Comparison of ENCODE assay signal across 29 cellular contexts in genomic region chr4:31660916-31661315, GRCh38.
"Had no signal": no experiment of that assay in that cellular context is flagged by ENCODE, and none has a peak within 500 bp of the region (broad histone marks: within the 10 kb centered on the region; RNA-seq: fewer than 3 reads in every experiment).

No MANE protein-coding gene starts in this region.

- DNase-seq: naive thymus-derived CD8-positive, alpha-beta T cell; nephron progenitor cell; occipital lobe; ovary; posterior cingulate gyrus; psoas muscle; right cardiac atrium; right lobe of liver; sigmoid colon; small intestine; stimulated activated CD4-positive, alpha-beta T cell treated with anti-CD3 and anti-CD28 coated beads, Interleukin-15, amount 100 ng/mL, for 24 hours; stimulated activated CD4-positive, alpha-beta T cell treated with anti-CD3 and anti-CD28 coated beads, Interleukin-2, amount 100 ng/mL, for 24 hours; stimulated activated CD4-positive, alpha-beta T cell treated with anti-CD3 and anti-CD28 coated beads, Interleukin-2, amount 100 ng/mL, for 48 hours; stimulated activated CD4-positive, alpha-beta T cell treated with anti-CD3 and anti-CD28 coated beads, Interleukin-4, amount 100 ng/mL, for 24 hours; stimulated activated naive B cell treated with anti-CD40 and anti-IgM and Interleukin-4, amounts not matched to agents 10 μg/mL and 1 μg/mL and 100 μg/mL, for 72 hours; stimulated activated naive CD4-positive, alpha-beta T cell treated with Interleukin-2 at 50 U/mL for 16 hours; stomach; thyroid gland; trophoblast cell; upper lobe of left lung had no signal

- ATAC-seq: naive thymus-derived CD8-positive, alpha-beta T cell; natural killer cell treated with Interleukin-12 subunit alpha and Interleukin-12 subunit beta and Interleukin-15 and Interleukin-18, amount 100 ng/mL, for 72 hours; right cardiac atrium; right lobe of liver; stimulated activated effector memory CD8-positive, alpha-beta T cell treated with anti-CD3 and anti-CD28 coated beads, Interleukin-12 subunit alpha, Interleukin-12 subunit beta, amount 100 ng/mL, for 72 hours; stimulated activated naive B cell treated with anti-CD40 and anti-IgM and Interleukin-4, amounts not matched to agents 10 μg/mL and 1 μg/mL and 100 μg/mL, for 72 hours had no signal

- H3K4me3 ChIP-seq: ovary, psoas muscle, right lobe of liver, sigmoid colon, stomach, thoracic aorta, thyroid gland, tibial nerve, upper lobe of left lung, vagina had no signal

- H3K36me3 Mint-ChIP-seq: naive thymus-derived CD8-positive, alpha-beta T cell; natural killer cell treated with Interleukin-12 subunit alpha and Interleukin-12 subunit beta and Interleukin-15 and Interleukin-18, amount 100 ng/mL, for 72 hours; stimulated activated effector memory CD8-positive, alpha-beta T cell treated with anti-CD3 and anti-CD28 coated beads, Interleukin-12 subunit alpha, Interleukin-12 subunit beta, amount 100 ng/mL, for 72 hours; stimulated activated naive B cell treated with anti-CD40 and anti-IgM and Interleukin-4, amounts not matched to agents 10 μg/mL and 1 μg/mL and 100 μg/mL, for 72 hours had no signal

- H3K27ac Mint-ChIP-seq: naive thymus-derived CD8-positive, alpha-beta T cell; natural killer cell treated with Interleukin-12 subunit alpha and Interleukin-12 subunit beta and Interleukin-15 and Interleukin-18, amount 100 ng/mL, for 72 hours; nephron progenitor cell; progenitor cell of endocrine pancreas; stimulated activated effector memory CD8-positive, alpha-beta T cell treated with anti-CD3 and anti-CD28 coated beads, Interleukin-12 subunit alpha, Interleukin-12 subunit beta, amount 100 ng/mL, for 72 hours; stimulated activated naive B cell treated with anti-CD40 and anti-IgM and Interleukin-4, amounts not matched to agents 10 μg/mL and 1 μg/mL and 100 μg/mL, for 72 hours; stimulated activated naive CD8-positive, alpha-beta T cell treated with anti-CD3 and anti-CD28 coated beads, Interleukin-15, Interleukin-2, amounts not matched to agents 100 ng/mL and 50 ng/mL, for 24 hours had no signal

- H3K4me1 Mint-ChIP-seq: naive thymus-derived CD8-positive, alpha-beta T cell; stimulated activated effector memory CD8-positive, alpha-beta T cell treated with anti-CD3 and anti-CD28 coated beads, Interleukin-12 subunit alpha, Interleukin-12 subunit beta, amount 100 ng/mL, for 72 hours; stimulated activated naive B cell treated with anti-CD40 and anti-IgM and Interleukin-4, amounts not matched to agents 10 μg/mL and 1 μg/mL and 100 μg/mL, for 72 hours had no signal

- H3K9ac ChIP-seq: parathyroid adenoma had no signal

- H3K9me3 ChIP-seq: ovary, psoas muscle, right lobe of liver, sigmoid colon, stomach, thoracic aorta, thyroid gland, tibial nerve, upper lobe of left lung, vagina had no signal

- H3K4me1 ChIP-seq: parathyroid adenoma, psoas muscle, right lobe of liver, sigmoid colon, stomach, thyroid gland, tibial nerve, upper lobe of left lung, vagina had no signal

- H3K79me2 ChIP-seq: parathyroid adenoma had no signal

- H3K36me3 ChIP-seq: ovary, right lobe of liver, sigmoid colon, stomach, thoracic aorta, thyroid gland, tibial nerve, upper lobe of left lung, vagina had no signal

- H2AFZ ChIP-seq: parathyroid adenoma had no signal

- H3K27me3 Mint-ChIP-seq: naive thymus-derived CD8-positive, alpha-beta T cell; natural killer cell treated with Interleukin-12 subunit alpha and Interleukin-12 subunit beta and Interleukin-15 and Interleukin-18, amount 100 ng/mL, for 72 hours; progenitor cell of endocrine pancreas; stimulated activated naive B cell treated with anti-CD40 and anti-IgM and Interleukin-4, amounts not matched to agents 10 μg/mL and 1 μg/mL and 100 μg/mL, for 72 hours; stimulated activated naive CD8-positive, alpha-beta T cell treated with anti-CD3 and anti-CD28 coated beads, Interleukin-15, Interleukin-2, amounts not matched to agents 100 ng/mL and 50 ng/mL, for 24 hours had no signal

- H3K27ac ChIP-seq: ovary, parathyroid adenoma, psoas muscle, right lobe of liver, sigmoid colon, stomach, thoracic aorta, thyroid gland, tibial nerve, upper lobe of left lung, vagina had no signal

- H3K4me3 Mint-ChIP-seq: naive thymus-derived CD8-positive, alpha-beta T cell; natural killer cell treated with Interleukin-12 subunit alpha and Interleukin-12 subunit beta and Interleukin-15 and Interleukin-18, amount 100 ng/mL, for 72 hours; nephron progenitor cell; neural crest cell; stimulated activated effector memory CD8-positive, alpha-beta T cell treated with anti-CD3 and anti-CD28 coated beads, Interleukin-12 subunit alpha, Interleukin-12 subunit beta, amount 100 ng/mL, for 72 hours; stimulated activated naive B cell treated with anti-CD40 and anti-IgM and Interleukin-4, amounts not matched to agents 10 μg/mL and 1 μg/mL and 100 μg/mL, for 72 hours; stimulated activated naive CD8-positive, alpha-beta T cell treated with anti-CD3 and anti-CD28 coated beads, Interleukin-15, Interleukin-2, amounts not matched to agents 100 ng/mL and 50 ng/mL, for 24 hours had no signal

- H3K27me3 ChIP-seq: ovary, right lobe of liver, sigmoid colon, stomach, thyroid gland, tibial nerve, upper lobe of left lung, vagina had no signal

- H3K9me3 Mint-ChIP-seq: nephron progenitor cell; stimulated activated naive B cell treated with anti-CD40 and anti-IgM and Interleukin-4, amounts not matched to agents 10 μg/mL and 1 μg/mL and 100 μg/mL, for 72 hours had no signal
